Comparison of ENCODE assay signal across 24 cellular contexts in the genomic region with DNA sequence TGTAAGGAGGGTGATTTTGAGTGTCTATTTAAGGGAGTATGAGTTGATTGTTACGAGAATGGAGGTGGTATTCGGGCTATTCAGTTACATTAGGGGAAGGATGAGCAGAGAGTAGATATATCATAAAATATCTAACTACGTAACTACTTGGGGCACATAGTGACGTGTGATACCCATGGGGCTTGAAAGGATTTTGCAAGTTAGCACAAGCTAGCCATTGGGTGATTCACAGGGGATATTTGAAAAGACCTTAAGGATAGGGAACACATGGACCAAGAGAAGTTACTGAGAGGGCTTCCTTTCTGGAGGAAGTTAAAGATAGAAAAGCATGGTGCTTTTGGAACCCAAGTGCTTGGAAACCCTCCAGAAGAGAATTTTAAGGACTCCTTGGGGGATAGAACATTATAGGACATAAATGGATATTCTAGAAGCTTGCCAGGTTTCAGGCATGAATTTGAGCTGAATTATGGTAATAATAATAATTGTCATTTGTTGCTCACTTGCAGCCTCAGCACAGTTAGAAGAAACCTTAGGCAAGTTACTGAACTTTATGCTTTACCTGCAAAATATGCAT. TPM values are rescaled to one million over a fixed set of nuclear protein-coding genes. Genes with fewer than 3 reads are reported as not detected.
A peak's percentile ranks its signal among the peaks of the same experiment; 100 is the strongest.
DNase-seq lines count a peak whose midpoint lies in the region; ATAC-seq and TF ChIP-seq lines count a peak whose summit lies in the region.
"Had no signal": no experiment of that assay in that cellular context is flagged by ENCODE, and none has a peak within 500 bp of the region (broad histone marks: within the 10 kb centered on the region; RNA-seq: fewer than 3 reads in every experiment).

No MANE protein-coding gene starts in this region.

- H3K4me3 ChIP-seq in epithelial cell of esophagus (ENCODE audit: low read length) = no peak overlapping the region
- H3K4me3 ChIP-seq: A549, HAP-1, MG63 had no signal

- DNase-seq in activated CD4-positive, alpha-beta T cell treated with anti-CD3 and anti-CD28 coated beads for 36 hours = no peak
- no peak for DNase-seq in activated CD4-positive, alpha-beta T cell treated with anti-CD3 and anti-CD28 coated beads for 1 hour
- DNase-seq in HPDE6-E6E7 (ENCODE audit: extremely low spot score) (peak; percentile 26), epithelial cell of esophagus (ENCODE audit: low read depth) (peak; percentile 84), mesothelial cell of epicardium (ENCODE audit: low spot score in 2 of 2, unreplicated experiment in 2 of 2) (no peak), NCI-H2107 (lab: John Stamatoyannopoulos, UW) (no peak)
- no peak for DNase-seq in stimulated activated naive B cell treated with anti-CD40 and anti-IgM and Interleukin-4, amounts not matched to agents 10 μg/mL and 1 μg/mL and 100 μg/mL, for 72 hours
- DNase-seq: C1 segment of cervical spinal cord; CD4-positive, alpha-beta memory T cell; COR-L47; DMS79 treated with DMSO at 0.1 percent for 48 hours; GF-D8; GOT3; IMR-90; KG1; MG63; NCI-H1105 treated with DMSO at 0.1 percent for 48 hours; NCI-H1694; NCI-H2029 treated with DMSO at 0.1 percent for 48 hours; NCI-H526 treated with DMSO at 0.1 percent for 48 hours; RPMI8226; SHP77 had no signal

- CTCF ChIA-PET in activated CD4-positive, alpha-beta T cell treated with anti-CD3 and anti-CD28 coated beads for 36 hours (lab: Charles Lee) = interaction anchor here (0.6 to 1.1 kb wide), 2 partner anchors 70 to 270 kb away, joined by 3 to 5 read pairs; no protein-coding TSS in a partner anchor

- no peak overlapping the region for H3K4me3 Mint-ChIP-seq in activated CD4-positive, alpha-beta T cell treated with anti-CD3 and anti-CD28 coated beads for 36 hours
- H3K4me3 Mint-ChIP-seq in mesothelial cell of epicardium = no peak overlapping the region
- no peak overlapping the region for H3K4me3 Mint-ChIP-seq in stimulated activated naive B cell treated with anti-CD40 and anti-IgM and Interleukin-4, amounts not matched to agents 10 μg/mL and 1 μg/mL and 100 μg/mL, for 72 hours
- H3K4me3 Mint-ChIP-seq: CD4-positive, alpha-beta memory T cell had no signal

- POLR2A ChIA-PET in activated CD4-positive, alpha-beta T cell treated with anti-CD3 and anti-CD28 coated beads for 36 hours (lab: Charles Lee) = no interaction called here

- H3K27ac Mint-ChIP-seq in activated CD4-positive, alpha-beta T cell treated with anti-CD3 and anti-CD28 coated beads for 36 hours = peak overlapping the region; percentile 40
- peak overlapping the region; percentile 68 for H3K27ac Mint-ChIP-seq in mesothelial cell of epicardium
- no peak overlapping the region for H3K27ac Mint-ChIP-seq in stimulated activated naive B cell treated with anti-CD40 and anti-IgM and Interleukin-4, amounts not matched to agents 10 μg/mL and 1 μg/mL and 100 μg/mL, for 72 hours
- H3K27ac Mint-ChIP-seq: CD4-positive, alpha-beta memory T cell had no signal

- TF ChIP-seq CTCF in epithelial cell of esophagus (IDR thresholded peaks at IDR 0.05; ENCODE audit: insufficient read depth, low read depth, low read length, missing control alignments) (no peak), mesothelial cell of epicardium (IDR thresholded peaks at IDR 0.05; ENCODE audit: unreplicated experiment) (no peak)

- H3K9me3 Mint-ChIP-seq in activated CD4-positive, alpha-beta T cell treated with anti-CD3 and anti-CD28 coated beads for 36 hours (ENCODE audit: low read depth) = no peaks in the 10 kb centered on the region
- no peaks in the 10 kb centered on the region for H3K9me3 Mint-ChIP-seq in mesothelial cell of epicardium
- no peaks in the 10 kb centered on the region for H3K9me3 Mint-ChIP-seq in stimulated activated naive B cell treated with anti-CD40 and anti-IgM and Interleukin-4, amounts not matched to agents 10 μg/mL and 1 μg/mL and 100 μg/mL, for 72 hours
- H3K9me3 Mint-ChIP-seq: CD4-positive, alpha-beta memory T cell had no signal

- H3K27me3 Mint-ChIP-seq in activated CD4-positive, alpha-beta T cell treated with anti-CD3 and anti-CD28 coated beads for 36 hours = no peaks in the 10 kb centered on the region
- no peaks in the 10 kb centered on the region for H3K27me3 Mint-ChIP-seq in mesothelial cell of epicardium (ENCODE audit: low read depth)
- no peaks in the 10 kb centered on the region for H3K27me3 Mint-ChIP-seq in stimulated activated naive B cell treated with anti-CD40 and anti-IgM and Interleukin-4, amounts not matched to agents 10 μg/mL and 1 μg/mL and 100 μg/mL, for 72 hours
- H3K27me3 Mint-ChIP-seq: CD4-positive, alpha-beta memory T cell had no signal

- H3K36me3 Mint-ChIP-seq in activated CD4-positive, alpha-beta T cell treated with anti-CD3 and anti-CD28 coated beads for 36 hours (ENCODE audit: low read depth) = peaks cover 2% of the 10 kb centered on the region
- H3K36me3 Mint-ChIP-seq in mesothelial cell of epicardium = no peaks in the 10 kb centered on the region
- peaks cover 2 to 5% of the 10 kb centered on the region in 2 donors for H3K36me3 Mint-ChIP-seq in stimulated activated naive B cell treated with anti-CD40 and anti-IgM and Interleukin-4, amounts not matched to agents 10 μg/mL and 1 μg/mL and 100 μg/mL, for 72 hours

- no peak for ATAC-seq in activated CD4-positive, alpha-beta T cell treated with anti-CD3 and anti-CD28 coated beads for 36 hours
- no peak for ATAC-seq in stimulated activated naive B cell treated with anti-CD40 and anti-IgM and Interleukin-4, amounts not matched to agents 10 μg/mL and 1 μg/mL and 100 μg/mL, for 72 hours (replicated peaks)
- ATAC-seq: A549 had no signal

- intact Hi-C loops in activated CD4-positive, alpha-beta T cell treated with anti-CD3 and anti-CD28 coated beads for 36 hours (cut with DNase I, micrococcal nuclease) = loop anchor here in 1 of 2 experiments (5.0 kb wide), 1 partner anchor 163 kb away; no protein-coding TSS in a partner anchor

- peaks cover 26% of the 10 kb centered on the region for H3K4me1 Mint-ChIP-seq in activated CD4-positive, alpha-beta T cell treated with anti-CD3 and anti-CD28 coated beads for 36 hours
- peaks cover 74% of the 10 kb centered on the region for H3K4me1 Mint-ChIP-seq in mesothelial cell of epicardium
- peaks cover 23 to 32% of the 10 kb centered on the region in 2 donors for H3K4me1 Mint-ChIP-seq in stimulated activated naive B cell treated with anti-CD40 and anti-IgM and Interleukin-4, amounts not matched to agents 10 μg/mL and 1 μg/mL and 100 μg/mL, for 72 hours

RNA-seq across cellular contexts. Expression of a gene that starts 5.4 kb away (rescaled TPM):
- 1 to 10 TPM in 1 of 2 experiments, under 1 TPM in 1; 0.98 to 1.9 TPM for total RNA-seq in activated CD4-positive, alpha-beta T cell treated with anti-CD3 and anti-CD28 coated beads for 36 hours
- total RNA-seq in mesothelial cell of epicardium = 84.5 to 91.7 TPM (median 89.8 TPM) in 3 replicates

Comparison
In these comparisons a context has a peak if more than half of its experiments do, and no peak if none do; other contexts are left out.
1. DNase-seq: peak in HPDE6-E6E7 (single experiment) and epithelial cell of esophagus (single experiment); none in activated CD4-positive, alpha-beta T cell treated with anti-CD3 and anti-CD28 coated beads for 36 hours (single experiment), activated CD4-positive, alpha-beta T cell treated with anti-CD3 and anti-CD28 coated beads for 1 hour (single experiment), mesothelial cell of epicardium (0 of 2), stimulated activated naive B cell treated with anti-CD40 and anti-IgM and Interleukin-4, amounts not matched to agents 10 μg/mL and 1 μg/mL and 100 μg/mL, for 72 hours (single experiment) and NCI-H2107 (single experiment).
2. RNA of a gene that starts 5.4 kb away (total RNA-seq): 84.5 to 91.7 TPM in mesothelial cell of epicardium; 0.98 to 1.9 TPM in activated CD4-positive, alpha-beta T cell treated with anti-CD3 and anti-CD28 coated beads for 36 hours; every median in the first group is over 10 times any median in the second.